ENCODE assay signal across 8 cellular contexts in the genomic region with DNA sequence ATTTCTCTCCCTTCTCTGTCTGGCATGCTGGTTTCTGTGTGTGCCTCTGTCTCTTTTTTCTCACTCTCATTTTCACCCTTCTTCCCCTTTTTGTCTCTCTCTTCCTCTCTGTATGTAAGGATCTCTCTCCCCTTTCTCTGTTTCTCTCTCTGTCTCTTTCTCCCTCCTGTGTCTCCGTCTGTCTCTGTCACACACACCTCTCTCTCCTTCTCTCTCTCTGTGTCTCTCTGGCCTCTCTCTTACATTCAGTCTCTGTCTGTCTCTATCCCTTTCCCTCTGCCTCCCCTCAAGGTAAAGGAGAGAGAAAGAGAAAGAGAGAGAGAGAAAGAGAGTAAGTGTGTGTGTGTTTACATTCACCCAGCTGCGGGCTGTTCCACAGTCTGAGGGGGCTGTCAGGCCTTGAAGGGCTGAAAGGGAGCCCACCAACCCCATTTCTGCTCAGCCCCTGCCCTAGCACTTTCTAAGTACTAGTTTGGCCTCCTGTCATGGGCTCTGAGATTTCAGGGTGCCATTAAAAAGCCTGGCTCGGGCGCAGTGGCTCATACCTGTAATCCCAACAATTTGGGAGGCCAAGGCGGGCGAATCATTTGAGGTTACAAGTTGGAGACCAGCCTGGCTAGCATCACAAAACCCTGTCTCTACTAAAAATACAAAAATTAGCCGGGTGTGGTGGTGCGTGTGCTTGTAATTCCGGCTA. TPM values are rescaled to one million over a fixed set of nuclear protein-coding genes. Genes with fewer than 3 reads are reported as not detected.
DNase-seq lines count a peak whose midpoint lies in the region; ATAC-seq, FAIRE-seq and TF ChIP-seq lines count a peak whose summit lies in the region.

No MANE protein-coding gene starts in this region.

- no peak for DNase-seq in activated naive CD4-positive, alpha-beta T cell treated with anti-CD3 and anti-CD28 coated beads, Interleukin-2, amount 50 U/mL, for 16 hours
- DNase-seq in SK-N-SH (no peak), kidney (peak; percentile 40), upper lobe of left lung (no peak), ecto neural progenitor cell (ENCODE audit: low spot score) (no peak)
- DNase-seq in stimulated activated CD4-positive, alpha-beta T cell treated with anti-CD3 and anti-CD28 coated beads, Interleukin-15, amount 100 ng/mL, for 24 hours, result no peak

- H3F3A ChIP-seq in SK-N-SH (replicated peaks; ENCODE audit: insufficient read depth), result no peaks in the 10 kb centered on the region

- H3K4me2 ChIP-seq in SK-N-SH, result peak overlapping the region; percentile 69

- 44% methylated on average over 9 of the region's 9 CpGs for WGBS in SK-N-SH (ENCODE audit: low lambda C conversion rate)
- 62 to 75% methylated on average over 7 to 9 of the region's 9 CpGs for WGBS in upper lobe of left lung, 2 donors

- no peak for FAIRE-seq in kidney (lab: Jason Lieb, UNC)

- H3K27ac Mint-ChIP-seq in activated naive CD4-positive, alpha-beta T cell treated with anti-CD3 and anti-CD28 coated beads, Interleukin-2, amount 50 U/mL, for 24 hours, result peak overlapping the region; percentile 98

- H3K27me3 ChIP-seq in SK-N-SH (ENCODE audit: insufficient read depth), result peaks cover under 1% of the 10 kb centered on the region; the same call in 1 of the 2 replicates
- H3K27me3 ChIP-seq in upper lobe of left lung, result no peaks in the 10 kb centered on the region

- ATAC-seq in upper lobe of left lung (ENCODE audit: low FRiP score in 2 of 2) (no peak), GM19467 (IDR thresholded peaks at IDR 0.05; ENCODE audit: unreplicated experiment) (no peak)

- no peaks in the 10 kb centered on the region; the same call in 1 of the 2 replicates for H3K79me2 ChIP-seq in SK-N-SH (ENCODE audit: insufficient read depth)

- no peak overlapping the region for H2AFZ ChIP-seq in SK-N-SH (ENCODE audit: low read depth)

- intact Hi-C loops in kidney (cut with DNase I), result no loop called here

- H4K20me1 ChIP-seq in SK-N-SH (ENCODE audit: insufficient read depth), result no peaks in the 10 kb centered on the region

- H3K9me3 ChIP-seq in SK-N-SH (no peaks in the 10 kb centered on the region), kidney (ENCODE audit: control insufficient read depth in 1 of 2, low read length in 2 of 2) (no peaks in the 10 kb centered on the region), upper lobe of left lung (no peaks in the 10 kb centered on the region)

- TF ChIP-seq POLR2A in upper lobe of left lung (IDR thresholded peaks at IDR 0.05), result no peak

- CTCF ChIA-PET in SK-N-SH (lab: Yijun Ruan, JAX), result interaction anchor here (0.6 to 3.3 kb wide), 9 partner anchors 9 to 45 kb away, joined by 3 to 41 read pairs (median 3); partner anchors contain the start of gene KANTR

- TF ChIP-seq EP300 in SK-N-SH (IDR thresholded peaks at IDR 0.05; ENCODE audit: borderline replicate concordance in 1 of 2, low read depth in 1 of 2, low read length in 1 of 2) (no peak), upper lobe of left lung (IDR thresholded peaks at IDR 0.05) (no peak)

- TF ChIP-seq RAD21 in SK-N-SH (IDR thresholded peaks at IDR 0.05; ENCODE audit: low read length), result no peak

- peaks cover 18% of the 10 kb centered on the region for H3K4me1 Mint-ChIP-seq in activated naive CD4-positive, alpha-beta T cell treated with anti-CD3 and anti-CD28 coated beads, Interleukin-2, amount 50 U/mL, for 24 hours

- no peak overlapping the region for H3K27ac ChIP-seq in SK-N-SH (ENCODE audit: low read depth in 2 of 2, low read length in 1 of 2)
- H3K27ac ChIP-seq in kidney (ENCODE audit: low read depth in 2 of 2, low read length in 2 of 2), result peak overlapping the region in 1 of 2 donors; percentile 28
- H3K27ac ChIP-seq in upper lobe of left lung, result peak overlapping the region; percentile 53 to 79 (median 76)

- H3K36me3 Mint-ChIP-seq in activated naive CD4-positive, alpha-beta T cell treated with anti-CD3 and anti-CD28 coated beads, Interleukin-2, amount 50 U/mL, for 24 hours, result no peaks in the 10 kb centered on the region

- POLR2A ChIA-PET in SK-N-SH (lab: Yijun Ruan, JAX), result interaction anchor here (1.4 to 1.5 kb wide), 2 partner anchors 10 to 16 kb away, joined by 5 to 14 read pairs; partner anchors contain the start of gene TSPYL2

- TF ChIP-seq CTCF in SK-N-SH (IDR thresholded peaks at IDR 0.05) (no peak), kidney (IDR thresholded peaks at IDR 0.05; ENCODE audit: borderline replicate concordance, extremely low read depth, insufficient read depth) (no peak), upper lobe of left lung (IDR thresholded peaks at IDR 0.05) (no peak)

- peaks cover 0 to 2% of the 10 kb centered on the region in 2 experiments for H3K36me3 ChIP-seq in SK-N-SH (replicated peaks in 1 of 2; ENCODE audit: control insufficient read depth in 1 of 2, insufficient read depth in 2 of 2, low read length in 1 of 2)
- H3K36me3 ChIP-seq in kidney (ENCODE audit: control insufficient read depth in 1 of 2, insufficient read depth in 2 of 2, low read length in 2 of 2), result no peaks in the 10 kb centered on the region
- no peaks in the 10 kb centered on the region for H3K36me3 ChIP-seq in upper lobe of left lung

- H3K4me3 ChIP-seq in SK-N-SH (ENCODE audit: low read depth in 2 of 2, low read length in 1 of 2) (peak overlapping the region in 1 of 2 experiments; percentile 52; a peak in 1 of 4 replicates), kidney (ENCODE audit: low read length in 2 of 2) (no peak overlapping the region), upper lobe of left lung (peak overlapping the region in 3 of 4 donors; percentile 29 to 44 (median 42))

- H3K9me2 ChIP-seq in SK-N-SH, result no peaks in the 10 kb centered on the region

- H3K27me3 Mint-ChIP-seq in activated naive CD4-positive, alpha-beta T cell treated with anti-CD3 and anti-CD28 coated beads, Interleukin-2, amount 50 U/mL, for 24 hours, result no peaks in the 10 kb centered on the region

- no peaks in the 10 kb centered on the region for H3K9me3 Mint-ChIP-seq in activated naive CD4-positive, alpha-beta T cell treated with anti-CD3 and anti-CD28 coated beads, Interleukin-2, amount 50 U/mL, for 24 hours

- no peak overlapping the region for H3K9ac ChIP-seq in SK-N-SH
- no peak overlapping the region for H3K9ac ChIP-seq in kidney (ENCODE audit: low read length in 2 of 2)

- H3K4me3 Mint-ChIP-seq in activated naive CD4-positive, alpha-beta T cell treated with anti-CD3 and anti-CD28 coated beads, Interleukin-2, amount 50 U/mL, for 24 hours, result peak overlapping the region; percentile 91

- peaks cover 0 to 5% of the 10 kb centered on the region in 2 experiments; a peak in 1 of 4 replicates for H3K4me1 ChIP-seq in SK-N-SH (ENCODE audit: control insufficient read depth in 1 of 2, insufficient read depth in 2 of 2, low read depth in 1 of 2, low read length in 1 of 2)
- peaks cover 0 to 3% of the 10 kb centered on the region in 2 donors for H3K4me1 ChIP-seq in kidney (ENCODE audit: control insufficient read depth in 1 of 2, insufficient read depth in 1 of 2, low read depth in 1 of 2, low read length in 2 of 2)
- H3K4me1 ChIP-seq in upper lobe of left lung, result peaks cover 0 to 10% (median 0%) of the 10 kb centered on the region in 4 donors

TF ChIP-seq in SK-N-SH, 30 proteins besides CTCF, POLR2A, EP300 and RAD21:
- no peak for TF ChIP-seq RFX5 (IDR thresholded peaks at IDR 0.05; ENCODE audit: low read length)

RNA-seq across cellular contexts. Expression of gene TSPYL2, which starts 9.6 kb away (rescaled TPM):
- polyA plus RNA-seq in SK-N-SH (2012; rRNA removed) (26.4 and 32.4 TPM in 2 replicates), kidney (ENCODE audit: insufficient read depth, low read depth, low replicate concordance) (8.0 TPM)
- 12.5 and 13.3 TPM in 2 replicates for polyA plus RNA-seq in SK-N-SH (2012; cell fraction: cytosol; rRNA removed)
- polyA plus RNA-seq in SK-N-SH (2012; cell fraction: nucleus; rRNA removed), result 119 and 178 TPM in 2 replicates
- total RNA-seq in kidney (36.6 TPM), upper lobe of left lung (100 to 1,000 TPM in 1 of 6 donors, 10 to 100 TPM in 5; 33.4 to 162 (median 46.6) TPM)

RNA-seq across cellular contexts. Expression of gene KANTR, which starts 21.4 kb away (rescaled TPM):
- polyA plus RNA-seq in SK-N-SH (2012; rRNA removed) (2.1 and 3.2 TPM in 2 replicates), kidney (ENCODE audit: insufficient read depth, low read depth, low replicate concordance) (3.7 TPM)
- polyA plus RNA-seq in SK-N-SH (2012; cell fraction: cytosol; rRNA removed), result 1.4 and 1.6 TPM in 2 replicates
- 6.8 and 12.0 TPM in 2 replicates for polyA plus RNA-seq in SK-N-SH (2012; cell fraction: nucleus; rRNA removed)
- total RNA-seq in kidney (11.5 TPM), upper lobe of left lung (10 to 100 TPM in 4 of 6 donors, 1 to 10 TPM in 2; 7.6 to 68.1 (median 14.9) TPM)

RNA-seq across cellular contexts. Expression of gene GPR173, which starts 24.0 kb away (rescaled TPM):
- polyA plus RNA-seq in SK-N-SH (2012; rRNA removed), result 5.8 TPM in 2 replicates
- polyA plus RNA-seq in SK-N-SH (2012; cell fraction: cytosol; rRNA removed), result 1.4 and 2.2 TPM in 2 replicates
- 48.9 and 54.0 TPM in 2 replicates for polyA plus RNA-seq in SK-N-SH (2012; cell fraction: nucleus; rRNA removed)
- total RNA-seq in kidney, result 5.4 TPM
- 1.7 TPM for polyA plus RNA-seq in kidney (ENCODE audit: insufficient read depth, low read depth, low replicate concordance)
- 1 to 10 TPM in 3 of 6 donors, under 1 TPM in 3; 0.46 to 1.3 (median 0.95) TPM for total RNA-seq in upper lobe of left lung

Comparison
In these comparisons a context has a peak if more than half of its experiments do, and no peak if none do; other contexts are left out.
1. H3K27ac ChIP-seq: peak in upper lobe of left lung (4 of 4); none in SK-N-SH (0 of 2).
2. H3K4me3 ChIP-seq: peak in upper lobe of left lung (3 of 4); none in kidney (0 of 2).